ENCODE assay signal across 10 cellular contexts in the genomic region with DNA sequence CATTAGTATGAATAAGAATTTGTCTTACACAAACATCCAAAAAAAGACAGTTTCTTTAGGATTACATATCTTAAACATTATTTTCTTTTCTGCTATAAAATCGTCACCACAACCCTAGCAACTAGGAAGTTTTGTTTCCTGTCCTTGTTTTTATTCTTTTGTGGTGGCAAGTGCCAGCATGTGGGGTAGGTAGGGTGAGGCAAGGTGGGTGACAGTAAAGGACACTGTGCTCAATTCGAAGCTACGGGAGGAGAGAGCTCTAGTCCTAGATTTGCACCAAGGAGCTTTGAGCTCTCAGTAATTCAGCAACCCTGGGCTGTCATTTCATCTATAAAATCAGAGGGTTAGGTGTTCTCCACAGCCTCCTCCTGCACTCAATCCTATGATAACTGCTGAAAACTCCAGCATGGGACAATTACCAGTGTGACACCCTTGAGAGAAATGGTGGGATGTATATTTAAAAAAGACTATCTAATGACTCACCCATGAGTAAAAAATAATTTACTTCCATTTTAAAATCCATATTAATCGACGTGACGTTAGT.
DNase-seq lines count a peak whose midpoint lies in the region; ATAC-seq, FAIRE-seq and TF ChIP-seq lines count a peak whose summit lies in the region.
"Had no signal": no experiment of that assay in that cellular context is flagged by ENCODE, and none has a peak within 500 bp of the region (broad histone marks: within the 10 kb centered on the region; RNA-seq: fewer than 3 reads in every experiment).

No MANE protein-coding gene starts in this region.

- no peaks in the 10 kb centered on the region for H4K20me1 ChIP-seq in OCI-LY1 (ENCODE audit: insufficient read depth, low read length)

- WGBS in small intestine, 3 donors: 54 to 83% (median 58%) methylated on average over 6 of the region's 6 CpGs

- H3K79me2 ChIP-seq in OCI-LY1 (ENCODE audit: insufficient read depth, low read length): peaks cover 100% of the 10 kb centered on the region

- peak overlapping the region; percentile 82 for H3K27ac ChIP-seq in OCI-LY1 (ENCODE audit: low read depth, low read length, poor library complexity, severe bottlenecking)
- peak overlapping the region; percentile 4 to 80 for H3K27ac ChIP-seq in small intestine (ENCODE audit: low read depth in 1 of 2, low read length in 1 of 2)
- H3K27ac ChIP-seq: thyroid gland had no signal

- no peaks in the 10 kb centered on the region for H3K9me2 ChIP-seq in OCI-LY1 (ENCODE audit: low read depth, low read length)

- H3K27me3 ChIP-seq in OCI-LY1 (ENCODE audit: insufficient read depth, low read length) (no peaks in the 10 kb centered on the region), small intestine (ENCODE audit: control insufficient read depth in 2 of 2, insufficient read depth in 2 of 2, low read length in 2 of 2) (no peaks in the 10 kb centered on the region)
- H3K27me3 ChIP-seq: thyroid gland had no signal

- no peaks in the 10 kb centered on the region for H3K9me3 Mint-ChIP-seq in effector memory CD8-positive, alpha-beta T cell

- H3K9me3 ChIP-seq in OCI-LY1 (ENCODE audit: low read length) (no peaks in the 10 kb centered on the region), small intestine (ENCODE audit: control insufficient read depth, low read depth) (no peaks in the 10 kb centered on the region)
- H3K9me3 ChIP-seq: thyroid gland had no signal

- no peak for TF ChIP-seq CTCF in OCI-LY1 (IDR thresholded peaks at IDR 0.05; ENCODE audit: low read length)

- H3K4me1 ChIP-seq in OCI-LY1 (ENCODE audit: insufficient read depth, low read length, severe bottlenecking) (peaks cover 100% of the 10 kb centered on the region), small intestine (ENCODE audit: control insufficient read depth in 2 of 2, insufficient read depth in 1 of 2, low read depth in 1 of 2, low read length in 1 of 2) (peaks cover 8 to 33% of the 10 kb centered on the region in 2 donors)
- H3K4me1 ChIP-seq: thyroid gland had no signal

- H3K36me3 ChIP-seq in OCI-LY1 (ENCODE audit: insufficient read depth, low read length) (peaks cover 66% of the 10 kb centered on the region), small intestine (ENCODE audit: control insufficient read depth in 2 of 2, insufficient read depth in 2 of 2, low read length in 2 of 2) (no peaks in the 10 kb centered on the region)
- H3K36me3 ChIP-seq: thyroid gland had no signal

- peak overlapping the region; percentile 80 to 83 for H3K4me3 Mint-ChIP-seq in effector memory CD8-positive, alpha-beta T cell

- ATAC-seq in GM18511 (IDR thresholded peaks at IDR 0.05; ENCODE audit: unreplicated experiment) (peak; percentile 3), HG03196 (IDR thresholded peaks at IDR 0.05; ENCODE audit: unreplicated experiment) (no peak)
- ATAC-seq in effector memory CD8-positive, alpha-beta T cell (replicated peaks): peak; percentile 39

- peak overlapping the region; percentile 1 for H3K4me3 ChIP-seq in OCI-LY1 (ENCODE audit: low read depth, low read length, poor library complexity, severe bottlenecking)
- no peak overlapping the region for H3K4me3 ChIP-seq in small intestine (ENCODE audit: low read depth in 1 of 2, low read length in 2 of 2)
- H3K4me3 ChIP-seq: thyroid gland had no signal

- H3F3A ChIP-seq in OCI-LY1 (ENCODE audit: insufficient read depth, low read length): no peaks in the 10 kb centered on the region

- peaks cover 74 to 87% of the 10 kb centered on the region in 2 donors for H3K4me1 Mint-ChIP-seq in effector memory CD8-positive, alpha-beta T cell (ENCODE audit: low read depth in 2 of 2)

- H2AFZ ChIP-seq in OCI-LY1 (ENCODE audit: low read length): no peak overlapping the region

- peaks cover 83% of the 10 kb centered on the region for H3K36me3 Mint-ChIP-seq in effector memory CD8-positive, alpha-beta T cell (ENCODE audit: insufficient read depth)

- no peaks in the 10 kb centered on the region for H3K27me3 Mint-ChIP-seq in effector memory CD8-positive, alpha-beta T cell

- FAIRE-seq in small intestine (lab: Jason Lieb, UNC): no peak
- FAIRE-seq: colon had no signal

- H3K27ac Mint-ChIP-seq in effector memory CD8-positive, alpha-beta T cell: peak overlapping the region; percentile 98 to 99

- peak in 1 of 3 experiments; percentile 42 for DNase-seq in effector memory CD8-positive, alpha-beta T cell
- DNase-seq in small intestine (no peak), EL (no peak), NCI-H526 treated with DMSO at 0.1 percent for 48 hours (lab: John Stamatoyannopoulos, UW) (no peak)
- DNase-seq in stimulated activated CD4-positive, alpha-beta T cell treated with anti-CD3 and anti-CD28 coated beads, Interleukin-4, amount 100 ng/mL, for 4 hours: no peak

- peak overlapping the region; percentile 45; the same call in 1 of the 2 replicates for H3K9ac ChIP-seq in OCI-LY1 (ENCODE audit: low read length)

- H3K4me2 ChIP-seq in OCI-LY1 (ENCODE audit: low read length): peak overlapping the region; percentile 67
